1 cellular context compared by ENCODE assay signal in genomic region chr5:156654444-156654843, GRCh38.
TF ChIP-seq lines count a peak whose summit lies in the region.

No MANE protein-coding gene starts in this region.

TF ChIP-seq in WTC11, 78 proteins besides CTCF, POLR2A, EP300 and RAD21 (continued from another document):
- no peak for TF ChIP-seq ZNF425 (CRISPR knock-in tag; conservative IDR thresholded peaks at IDR 0.05)
